Comparison of ENCODE assay signal across 2 cellular contexts in genomic region chr1:16703602-16704001, GRCh38. TPM values are rescaled to one million over a fixed set of nuclear protein-coding genes. Genes with fewer than 3 reads are reported as not detected.
"Had no signal": no experiment of that assay in that cellular context is flagged by ENCODE, and none has a peak within 500 bp of the region (broad histone marks: within the 10 kb centered on the region; RNA-seq: fewer than 3 reads in every experiment).

No MANE protein-coding gene starts in this region.

RNA-seq across cellular contexts. Expression of gene RNU1-4, which starts 36.7 kb away (rescaled TPM):
- polyA plus RNA-seq: lung, urinary bladder had no signal

RNA-seq across cellular contexts. Expression of gene RNU1-3, which starts 36.9 kb away (rescaled TPM):
- polyA plus RNA-seq: lung, urinary bladder had no signal
